9 cellular contexts compared by ENCODE assay signal in genomic region chr10:104193787-104194186, GRCh38. TPM values are rescaled to one million over a fixed set of nuclear protein-coding genes. Genes with fewer than 3 reads are reported as not detected.
"Had no signal": no experiment of that assay in that cellular context is flagged by ENCODE, and none has a peak within 500 bp of the region (broad histone marks: within the 10 kb centered on the region; RNA-seq: fewer than 3 reads in every experiment).

No MANE protein-coding gene starts in this region.

- ATAC-seq: HepG2, K562 had no signal

- H3K27ac ChIP-seq: HL-60, KMS-11 had no signal

- H3K4me3 ChIP-seq: K562 had no signal

- H3K9ac ChIP-seq: KMS-11 had no signal

- DNase-seq: IMR-90, KBM-7, KG1 had no signal

- FAIRE-seq: HepG2, HTR-8/SVneo, K562 had no signal

- H3K4me2 ChIP-seq: KMS-11 had no signal

RNA-seq across cellular contexts. Expression of gene CFAP43, which starts 38.4 kb away (rescaled TPM):
- polyA plus RNA-seq: IgD-negative memory B cell had no signal
